In the genomic region with DNA sequence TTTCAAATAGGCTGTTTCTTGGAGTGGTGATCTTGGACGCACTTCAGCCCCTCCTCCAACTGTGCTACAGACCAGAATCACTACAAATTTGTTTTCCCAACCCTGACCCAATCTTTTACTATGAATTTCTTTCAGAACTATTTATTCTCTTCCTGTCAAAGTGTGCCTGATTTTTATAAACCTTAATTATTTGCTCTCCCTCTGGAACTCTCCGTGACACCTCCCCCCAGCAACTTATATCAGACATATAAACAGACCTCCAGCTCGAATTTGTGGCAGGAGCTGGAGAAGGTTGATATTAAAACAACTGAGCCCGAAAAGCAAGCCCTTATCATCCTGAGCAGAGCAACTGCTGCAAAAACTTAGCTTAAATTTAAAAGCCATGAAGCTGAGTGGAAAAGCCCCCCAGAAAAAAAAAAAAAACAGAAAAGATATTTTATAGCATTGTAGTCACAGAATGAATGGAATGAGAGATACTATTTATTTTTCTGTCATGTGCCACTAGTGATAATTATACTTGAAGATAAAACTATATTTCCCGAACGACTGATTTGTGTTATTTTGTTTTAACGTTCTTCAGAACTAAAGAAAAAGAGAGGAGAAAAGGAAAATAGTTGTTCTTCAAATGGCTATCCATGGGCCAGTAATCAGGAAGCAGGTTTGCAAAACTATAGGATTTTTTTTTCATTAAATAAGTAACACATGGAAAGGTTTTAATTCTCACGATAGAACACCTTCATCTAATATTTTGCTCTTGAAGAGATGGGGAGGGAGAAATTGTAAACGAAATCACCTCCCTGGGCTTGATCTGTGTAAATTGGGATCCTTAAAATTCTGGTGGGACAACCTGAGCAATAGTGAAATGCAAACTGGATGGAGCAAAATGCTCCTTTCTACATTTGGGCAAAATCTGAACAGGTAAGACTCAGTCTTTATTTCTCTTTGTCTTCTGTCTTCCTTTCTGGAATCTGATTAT, we compare ENCODE assay signal across 16 cellular contexts.
DNase-seq lines count a peak whose midpoint lies in the region; ATAC-seq, FAIRE-seq and TF ChIP-seq lines count a peak whose summit lies in the region.
"Had no signal": no experiment of that assay in that cellular context is flagged by ENCODE, and none has a peak within 500 bp of the region (broad histone marks: within the 10 kb centered on the region; RNA-seq: fewer than 3 reads in every experiment).

No MANE protein-coding gene starts in this region.

- ATAC-seq in activated T-cell treated with anti-CD3 and anti-CD28 coated beads, Interleukin-2, amount 50 U/mL, for 72 hours (replicated peaks in 1 of 2) = no peak
- ATAC-seq in GM12878 (no peak), GM21825 (IDR thresholded peaks at IDR 0.05; ENCODE audit: unreplicated experiment) (no peak), HG02678 (IDR thresholded peaks at IDR 0.05; ENCODE audit: unreplicated experiment) (no peak)
- ATAC-seq: HCT116 had no signal

- H3K4me1 ChIP-seq in GM12878 (ENCODE audit: control insufficient read depth, insufficient read depth, low read length) = no peaks in the 10 kb centered on the region
- no peaks in the 10 kb centered on the region for H3K4me1 ChIP-seq in PC-9 (replicated peaks; ENCODE audit: insufficient read depth)
- H3K4me1 ChIP-seq: BLaER1 had no signal

- H3K36me3 ChIP-seq in GM12878 (ENCODE audit: control insufficient read depth in 2 of 2, insufficient read depth in 2 of 2, low read length in 1 of 2) (no peaks in the 10 kb centered on the region), PC-9 (ENCODE audit: low read depth) (no peaks in the 10 kb centered on the region)
- H3K36me3 ChIP-seq: BLaER1 had no signal

- H2AFZ ChIP-seq in GM12878 (ENCODE audit: control insufficient read depth, low read depth, low read length) (no peak overlapping the region), PC-9 (no peak overlapping the region)

- no peaks in the 10 kb centered on the region for H3K9me3 Mint-ChIP-seq in activated T-cell treated with anti-CD3 and anti-CD28 coated beads, Interleukin-2, amount 50 U/mL, for 72 hours
- no peaks in the 10 kb centered on the region for H3K9me3 Mint-ChIP-seq in neural crest cell

- TF ChIP-seq POLR2A in GM12878 (IDR thresholded peaks at IDR 0.05; ENCODE audit: low read depth, low read length) = no peak

- intact Hi-C loops in GM12878 (cut with micrococcal nuclease; ENCODE audit: unreplicated experiment) (no loop called here), PC-9 (cut with micrococcal nuclease; ENCODE audit: unreplicated experiment) (no loop called here)

- POLR2A ChIA-PET in GM12878 (lab: Charles Lee) = no interaction called here
- POLR2A ChIA-PET in PC-9 (lab: Charles Lee; ENCODE audit: unreplicated experiment) = interaction anchor here (0.5 kb wide), 1 partner anchor 965 kb away, joined by 3 read pairs; no protein-coding TSS in a partner anchor

- no peaks in the 10 kb centered on the region for H3K79me2 ChIP-seq in GM12878 (ENCODE audit: control insufficient read depth, insufficient read depth, low read length)
- H3K79me2 ChIP-seq in PC-9 (ENCODE audit: low read depth) = no peaks in the 10 kb centered on the region

- TF ChIP-seq CTCF in GM12878 (IDR thresholded peaks at IDR 0.05 in 2 of 3, conservative IDR thresholded peaks at IDR 0.05 in 1 of 3; ENCODE audit: control insufficient read depth in 2 of 3, extremely low read depth in 1 of 3, insufficient read depth in 1 of 3, low read depth in 3 of 3, low read length in 3 of 3) (no peak), neural crest cell (conservative IDR thresholded peaks at IDR 0.05) (no peak), PC-9 (conservative IDR thresholded peaks at IDR 0.05) (no peak)

- H3K27ac ChIP-seq in GM12878 (ENCODE audit: control insufficient read depth, insufficient read depth) (no peak overlapping the region), PC-9 (no peak overlapping the region)
- H3K27ac ChIP-seq: 22Rv1, BLaER1 had no signal

- WGBS in GM12878 (ENCODE audit: insufficient coverage, insufficient replicate concordance, low lambda C conversion rate, missing lambda C conversion rate) = 1% methylated on average over 9 of the region's 9 CpGs

- no peak for TF ChIP-seq RAD21 in GM12878 (IDR thresholded peaks at IDR 0.05; ENCODE audit: insufficient read depth, low read depth, low read length)

- BruUV-seq in GM12878 (replicated peaks; lab: Mats Ljungman, UMichigan) = no TSS peak
- no TSS peak for BruUV-seq in PC-9 (replicated peaks; lab: Mats Ljungman, UMichigan)

- peak overlapping the region; percentile 38 for H3K27ac Mint-ChIP-seq in activated T-cell treated with anti-CD3 and anti-CD28 coated beads, Interleukin-2, amount 50 U/mL, for 72 hours
- H3K27ac Mint-ChIP-seq in neural crest cell (ENCODE audit: unreplicated experiment) = no peak overlapping the region

- TF ChIP-seq EP300 in GM12878 (IDR thresholded peaks at IDR 0.05; ENCODE audit: borderline replicate concordance in 1 of 2, control insufficient read depth in 1 of 2, low read depth in 2 of 2, low read length in 2 of 2) = no peak

- H3F3A ChIP-seq in PC-9 (ENCODE audit: insufficient read depth, low read depth) = no peaks in the 10 kb centered on the region

- no peak overlapping the region for H3K4me3 Mint-ChIP-seq in activated T-cell treated with anti-CD3 and anti-CD28 coated beads, Interleukin-2, amount 50 U/mL, for 72 hours
- H3K4me3 Mint-ChIP-seq in neural crest cell = peak overlapping the region; percentile 56
- H3K4me3 Mint-ChIP-seq: CD8-positive, alpha-beta memory T cell had no signal

- H3K4me3 ChIP-seq in GM12878 = no peak overlapping the region
- no peak overlapping the region for H3K4me3 ChIP-seq in PC-9
- H3K4me3 ChIP-seq: BLaER1 had no signal

- no peak for FAIRE-seq in GM12878 (lab: Jason Lieb, UNC)
- FAIRE-seq: GM19239, H54 had no signal

- DNase-seq in activated T-cell treated with anti-CD3 and anti-CD28 coated beads, Interleukin-2, amount 50 U/mL, for 72 hours = no peak
- no peak for DNase-seq in activated T-cell treated with anti-CD3 and anti-CD28 coated beads, Interleukin-2, amount 50 U/mL, for 48 hours
- no peak for DNase-seq in GM12878 (ENCODE audit: low read depth, low spot score)
- DNase-seq in neural crest cell (ENCODE audit: low read depth, low spot score) = no peak
- no peak for DNase-seq in PC-9
- DNase-seq in SHP77 treated with DMSO at 0.1 percent for 48 hours (lab: John Stamatoyannopoulos, UW) = no peak
- DNase-seq: AML-193; Caco-2; CD8-positive, alpha-beta memory T cell had no signal

- no peak overlapping the region for H3K4me2 ChIP-seq in GM12878 (ENCODE audit: control insufficient read depth, insufficient read depth)
- H3K4me2 ChIP-seq in PC-9 = no peak overlapping the region
- H3K4me2 ChIP-seq: BLaER1 had no signal

- H3K9me3 ChIP-seq in GM12878 (replicated peaks; ENCODE audit: control insufficient read depth, insufficient read depth, low read length) (no peaks in the 10 kb centered on the region), PC-9 (ENCODE audit: insufficient read depth, low read depth) (no peaks in the 10 kb centered on the region)
- H3K9me3 ChIP-seq: Caco-2 had no signal

- H3K9me2 ChIP-seq in PC-9 (ENCODE audit: insufficient read depth) = no peaks in the 10 kb centered on the region

- CTCF ChIA-PET in GM12878 (lab: Yijun Ruan, JAX) (interaction anchor here (1.3 kb wide), 1 partner anchor 51 kb away, joined by 4 read pairs; no protein-coding TSS in a partner anchor), PC-9 (lab: Charles Lee) (no interaction called here)

- H3K9ac ChIP-seq in GM12878 (ENCODE audit: control insufficient read depth, insufficient read depth, low read length) = no peak overlapping the region
- H3K9ac ChIP-seq: BLaER1 had no signal

- peaks cover 86% of the 10 kb centered on the region for H3K27me3 Mint-ChIP-seq in activated T-cell treated with anti-CD3 and anti-CD28 coated beads, Interleukin-2, amount 50 U/mL, for 72 hours (ENCODE audit: low read depth)
- peaks cover 99% of the 10 kb centered on the region for H3K27me3 Mint-ChIP-seq in neural crest cell (ENCODE audit: low read depth)

- H3K4me1 Mint-ChIP-seq in activated T-cell treated with anti-CD3 and anti-CD28 coated beads, Interleukin-2, amount 50 U/mL, for 72 hours (ENCODE audit: low read depth) = peaks cover 4% of the 10 kb centered on the region
- peaks cover 72% of the 10 kb centered on the region for H3K4me1 Mint-ChIP-seq in neural crest cell

- RAD21 ChIA-PET in GM12878 (lab: Charles Lee; ENCODE audit: unreplicated experiment) = no interaction called here

- peaks cover 0 to 2% of the 10 kb centered on the region in 2 donors for H3K36me3 Mint-ChIP-seq in activated T-cell treated with anti-CD3 and anti-CD28 coated beads, Interleukin-2, amount 50 U/mL, for 72 hours (ENCODE audit: insufficient read depth in 2 of 2)
- no peaks in the 10 kb centered on the region for H3K36me3 Mint-ChIP-seq in neural crest cell (ENCODE audit: low read depth)

- SMC1A ChIA-PET in GM12878 (lab: Charles Lee; ENCODE audit: uncharacterized antibody, unreplicated experiment) = interaction anchor here (0.7 to 1.6 kb wide), 2 partner anchors 11 to 56 kb away, joined by 3 to 4 read pairs; no protein-coding TSS in a partner anchor

- no peaks in the 10 kb centered on the region for H4K20me1 ChIP-seq in GM12878 (ENCODE audit: control insufficient read depth, insufficient read depth)
- H4K20me1 ChIP-seq in PC-9 (ENCODE audit: insufficient read depth) = no peaks in the 10 kb centered on the region

- H3K27me3 ChIP-seq in GM12878 (replicated peaks in 1 of 2; ENCODE audit: control insufficient read depth in 2 of 2, insufficient read depth in 2 of 2, low read length in 1 of 2) = peaks cover 2% of the 10 kb centered on the region in 2 experiments
- peaks cover 5% of the 10 kb centered on the region; the same call in 1 of the 2 replicates for H3K27me3 ChIP-seq in PC-9 (ENCODE audit: insufficient read depth, low read depth)

- in situ Hi-C loops in GM12878 (cut with MboI) = no loop called here

TF ChIP-seq in GM12878, 131 proteins besides CTCF, POLR2A, EP300 and RAD21:
- 0 out of 2 replicates have a peak, but pooled peaks have one; percentile 24 for TF ChIP-seq BMI1 (IDR thresholded peaks at IDR 0.05; ENCODE audit: borderline replicate concordance)
- TF ChIP-seq, protein P1, sequence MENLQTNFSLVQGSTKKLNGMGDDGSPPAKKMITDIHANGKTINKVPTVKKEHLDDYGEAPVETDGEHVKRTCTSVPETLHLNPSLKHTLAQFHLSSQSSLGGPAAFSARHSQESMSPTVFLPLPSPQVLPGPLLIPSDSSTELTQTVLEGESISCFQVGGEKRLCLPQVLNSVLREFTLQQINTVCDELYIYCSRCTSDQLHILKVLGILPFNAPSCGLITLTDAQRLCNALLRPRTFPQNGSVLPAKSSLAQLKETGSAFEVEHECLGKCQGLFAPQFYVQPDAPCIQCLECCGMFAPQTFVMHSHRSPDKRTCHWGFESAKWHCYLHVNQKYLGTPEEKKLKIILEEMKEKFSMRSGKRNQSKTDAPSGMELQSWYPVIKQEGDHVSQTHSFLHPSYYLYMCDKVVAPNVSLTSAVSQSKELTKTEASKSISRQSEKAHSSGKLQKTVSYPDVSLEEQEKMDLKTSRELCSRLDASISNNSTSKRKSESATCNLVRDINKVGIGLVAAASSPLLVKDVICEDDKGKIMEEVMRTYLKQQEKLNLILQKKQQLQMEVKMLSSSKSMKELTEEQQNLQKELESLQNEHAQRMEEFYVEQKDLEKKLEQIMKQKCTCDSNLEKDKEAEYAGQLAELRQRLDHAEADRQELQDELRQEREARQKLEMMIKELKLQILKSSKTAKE (IDR thresholded peaks at IDR 0.05; ENCODE audit: low read depth, poor library complexity, severe bottlenecking) = no peak
